Comparison of ENCODE assay signal across 8 cellular contexts in genomic region chr3:49120096-49120437, GRCh38. TPM values are rescaled to one million over a fixed set of nuclear protein-coding genes. Genes with fewer than 3 reads are reported as not detected.
A peak's percentile ranks its signal among the peaks of the same experiment; 100 is the strongest.
DNase-seq lines count a peak whose midpoint lies in the region; ATAC-seq and TF ChIP-seq lines count a peak whose summit lies in the region.

No MANE protein-coding gene starts in this region.

- no peak for TF ChIP-seq CTCF in dorsolateral prefrontal cortex (IDR thresholded peaks at IDR 0.05 in 54 of 56, conservative IDR thresholded peaks at IDR 0.05 in 2 of 56; ENCODE audit: low read depth in 1 of 56, partially characterized antibody in 56 of 56)

- H3K9ac ChIP-seq in mucosa of stomach (ENCODE audit: low read length), result peak overlapping the region; percentile 80

- TF ChIP-seq POLR2A in GM18505 (IDR thresholded peaks at IDR 0.05; ENCODE audit: borderline replicate concordance, extremely low read depth, insufficient read depth, insufficient read length), result no peak

- no peaks in the 10 kb centered on the region for H3K9me3 ChIP-seq in mucosa of stomach (ENCODE audit: control insufficient read depth, low read length)

- ATAC-seq in GM18505 (IDR thresholded peaks at IDR 0.05; ENCODE audit: unreplicated experiment) (peak; percentile 2), sciatic nerve (no peak)

- H3K4me3 ChIP-seq in dorsolateral prefrontal cortex (peak overlapping the region; percentile 51 to 100 (median 96)), mucosa of stomach (ENCODE audit: low read length) (peak overlapping the region; percentile 40)

- peak overlapping the region; percentile 68 to 98 (median 94) for H3K27ac ChIP-seq in dorsolateral prefrontal cortex

- no peaks in the 10 kb centered on the region for H3K27me3 ChIP-seq in dorsolateral prefrontal cortex
- H3K27me3 ChIP-seq in mucosa of stomach (ENCODE audit: control insufficient read depth, insufficient read depth, low read length), result no peaks in the 10 kb centered on the region

- H3K4me1 ChIP-seq in mucosa of stomach (ENCODE audit: control insufficient read depth, insufficient read depth, low read length), result peaks cover 14% of the 10 kb centered on the region

- DNase-seq in NAMALWA (ENCODE audit: low spot score) (peak; percentile 34), dorsolateral prefrontal cortex (no peak), SKM-1 treated with dmso at 0.1 percent for 144 hours (lab: John Stamatoyannopoulos, UW; ENCODE audit: unreplicated experiment) (no peak), sciatic nerve (ENCODE audit: low spot score) (no peak), NCI-H1436 treated with DMSO at 0.1 percent for 48 hours (lab: John Stamatoyannopoulos, UW) (no peak), midbrain (lab: John Stamatoyannopoulos, UW) (no peak)

- intact Hi-C loops in dorsolateral prefrontal cortex (cut with DNase I), result loop anchor here (1.0 to 5.0 kb wide), 2 partner anchors 26 to 98 kb away; partner anchors contain the start of genes NDUFAF3 (in 1 of the 2) and QRICH1 (in 1 of the 2)
- intact Hi-C loops in sciatic nerve (cut with DNase I), result no loop called here

- peaks cover 34% of the 10 kb centered on the region for H3K36me3 ChIP-seq in mucosa of stomach (ENCODE audit: control insufficient read depth, insufficient read depth, low read length)

RNA-seq across cellular contexts. Expression of gene USP19, which starts 0.6 kb away (rescaled TPM):
- total RNA-seq in dorsolateral prefrontal cortex (10 to 100 TPM; 46.6 to 83.3 (median 64.9) TPM), sciatic nerve (55.7 TPM)

RNA-seq across cellular contexts. Expression of gene LAMB2, which starts 12.8 kb away (rescaled TPM):
- total RNA-seq in dorsolateral prefrontal cortex (100 to 1,000 TPM in 26 of 120 experiments, 10 to 100 TPM in 94; 38.5 to 204 (median 77.6) TPM), sciatic nerve (515 TPM)

RNA-seq across cellular contexts. Expression of gene QARS1, which starts 15.5 kb away (rescaled TPM):
- total RNA-seq in dorsolateral prefrontal cortex (100 to 1,000 TPM in 21 of 120 experiments, 10 to 100 TPM in 99; 56.5 to 123 (median 85.5) TPM), sciatic nerve (123 TPM)

RNA-seq across cellular contexts. Expression of gene QRICH1, which starts 26.2 kb away (rescaled TPM):
- total RNA-seq in dorsolateral prefrontal cortex (100 to 1,000 TPM in 116 of 120 experiments, 10 to 100 TPM in 4; 86.4 to 157 (median 121) TPM), sciatic nerve (101 TPM)

RNA-seq across cellular contexts. Expression of gene CCDC71, which starts 46.1 kb away (rescaled TPM):
- total RNA-seq in dorsolateral prefrontal cortex (10 to 100 TPM in 111 of 120 experiments, 1 to 10 TPM in 9; 8.3 to 19.2 (median 13.6) TPM), sciatic nerve (20.7 TPM)
